In the genomic region with DNA sequence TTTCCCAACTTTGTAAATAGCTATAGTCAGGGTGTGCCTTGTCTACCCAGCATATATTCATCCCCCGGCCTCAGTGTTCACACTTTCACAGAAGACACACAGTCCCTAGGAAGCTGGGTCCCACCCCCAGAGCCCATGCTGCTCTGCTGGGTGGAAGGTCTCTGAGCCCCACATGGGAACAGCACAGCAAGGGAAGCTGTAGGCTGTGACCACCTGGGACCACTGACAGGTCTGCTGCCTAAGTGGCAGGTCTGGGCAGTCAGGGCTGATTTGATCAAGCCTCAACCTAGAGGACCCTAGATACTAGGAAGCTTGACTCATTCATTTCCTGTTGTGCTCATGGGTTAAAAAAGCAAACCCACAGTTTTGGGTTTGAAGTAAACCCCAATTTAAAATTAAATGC, we compare ENCODE assay signal across 8 cellular contexts. TPM values are rescaled to one million over a fixed set of nuclear protein-coding genes. Genes with fewer than 3 reads are reported as not detected.
DNase-seq lines count a peak whose midpoint lies in the region; ATAC-seq and TF ChIP-seq lines count a peak whose summit lies in the region.

No MANE protein-coding gene starts in this region.

- no peaks in the 10 kb centered on the region for H3K9me3 ChIP-seq in right cardiac atrium (ENCODE audit: control insufficient read depth, low read length)
- peaks cover 2 to 4% of the 10 kb centered on the region in 2 donors for H3K9me3 ChIP-seq in mucosa of rectum (ENCODE audit: control insufficient read depth in 2 of 2, low read length in 2 of 2)
- H3K9me3 ChIP-seq in uterus, result no peaks in the 10 kb centered on the region

- H3K4me3 ChIP-seq in right cardiac atrium (ENCODE audit: low read length) (no peak overlapping the region), mucosa of rectum (ENCODE audit: low read length in 2 of 2) (no peak overlapping the region), uterus (no peak overlapping the region)

- H3K4me3 Mint-ChIP-seq in activated T-cell treated with anti-CD3 and anti-CD28 coated beads, Interleukin-2, amount 50 U/mL, for 72 hours, result peak overlapping the region; percentile 72 to 96

- no peak for DNase-seq in right cardiac atrium
- DNase-seq in left ventricle myocardium superior, result no peak
- DNase-seq in activated T-cell treated with anti-CD3 and anti-CD28 coated beads, Interleukin-2, amount 50 U/mL, for 72 hours, result peak; percentile 64 to 73
- no peak for DNase-seq in uterus
- DNase-seq in GM03348 (ENCODE audit: low spot score), result no peak
- no peak for DNase-seq in NCI-H2107 treated with DMSO at 0.1 percent for 48 hours (lab: John Stamatoyannopoulos, UW; ENCODE audit: unreplicated experiment)

- no peaks in the 10 kb centered on the region for H3K27me3 ChIP-seq in right cardiac atrium (ENCODE audit: control insufficient read depth, insufficient read depth)
- H3K27me3 ChIP-seq in mucosa of rectum (ENCODE audit: control insufficient read depth in 2 of 2, insufficient read depth in 2 of 2, low read length in 2 of 2), result no peaks in the 10 kb centered on the region
- no peaks in the 10 kb centered on the region for H3K27me3 ChIP-seq in uterus

- H3K36me3 ChIP-seq in mucosa of rectum (ENCODE audit: control insufficient read depth in 2 of 2, insufficient read depth in 2 of 2, low read length in 2 of 2) (peaks cover 0 to 6% of the 10 kb centered on the region in 2 donors), uterus (no peaks in the 10 kb centered on the region)

- H3K4me1 ChIP-seq in right cardiac atrium (ENCODE audit: control insufficient read depth, insufficient read depth, low read length) (no peaks in the 10 kb centered on the region), mucosa of rectum (ENCODE audit: control insufficient read depth in 2 of 2, insufficient read depth in 2 of 2, low read length in 2 of 2) (peaks cover 17 to 41% of the 10 kb centered on the region in 2 donors), uterus (no peaks in the 10 kb centered on the region)

- TF ChIP-seq POLR2A in uterus (IDR thresholded peaks at IDR 0.05), result no peak

- peak overlapping the region; percentile 100 for H3K27ac Mint-ChIP-seq in activated T-cell treated with anti-CD3 and anti-CD28 coated beads, Interleukin-2, amount 50 U/mL, for 72 hours

- intact Hi-C loops in right cardiac atrium (cut with DNase I), result no loop called here
- intact Hi-C loops in left ventricle myocardium superior (cut with micrococcal nuclease), result no loop called here
- intact Hi-C loops in uterus (cut with DNase I; ENCODE audit: low total_unique reads), result no loop called here

- TF ChIP-seq CTCF in uterus (IDR thresholded peaks at IDR 0.05), result no peak

- peaks cover 14 to 25% of the 10 kb centered on the region in 2 donors for H3K36me3 Mint-ChIP-seq in activated T-cell treated with anti-CD3 and anti-CD28 coated beads, Interleukin-2, amount 50 U/mL, for 72 hours (ENCODE audit: insufficient read depth in 2 of 2)

- peaks cover 99% of the 10 kb centered on the region for H3K4me1 Mint-ChIP-seq in activated T-cell treated with anti-CD3 and anti-CD28 coated beads, Interleukin-2, amount 50 U/mL, for 72 hours (ENCODE audit: low read depth)

- 40% methylated on average over 1 of the region's 1 CpG for WGBS in right cardiac atrium

- H3K27ac ChIP-seq in right cardiac atrium (ENCODE audit: low read length) (peak overlapping the region; percentile 33), mucosa of rectum (ENCODE audit: low read depth in 2 of 2, low read length in 2 of 2) (peak overlapping the region; percentile 76 to 88), uterus (peak overlapping the region; percentile 48 to 74)

- no peak overlapping the region for H3K9ac ChIP-seq in mucosa of rectum (ENCODE audit: low read depth in 1 of 2, low read length in 2 of 2)

- H3K27me3 Mint-ChIP-seq in activated T-cell treated with anti-CD3 and anti-CD28 coated beads, Interleukin-2, amount 50 U/mL, for 72 hours (ENCODE audit: low read depth), result no peaks in the 10 kb centered on the region

- no peak for ATAC-seq in right cardiac atrium
- ATAC-seq in left ventricle myocardium superior, result no peak
- ATAC-seq in activated T-cell treated with anti-CD3 and anti-CD28 coated beads, Interleukin-2, amount 50 U/mL, for 72 hours (replicated peaks in 1 of 2), result peak; percentile 59 to 63
- ATAC-seq in HG02763 (IDR thresholded peaks at IDR 0.05; ENCODE audit: unreplicated experiment), result no peak

- peaks cover 6 to 8% of the 10 kb centered on the region in 2 donors for H3K9me3 Mint-ChIP-seq in activated T-cell treated with anti-CD3 and anti-CD28 coated beads, Interleukin-2, amount 50 U/mL, for 72 hours

RNA-seq across cellular contexts. Expression of a gene that starts 16.8 kb away (rescaled TPM):
- total RNA-seq in right cardiac atrium (10 to 100 TPM in 3 of 4 donors, 1 to 10 TPM in 1; 8.3 to 18.5 (median 11.6) TPM), left ventricle myocardium superior (6.0 TPM), uterus (10 to 100 TPM in 3 of 4 donors, 1 to 10 TPM in 1; 6.8 to 45.9 (median 11.1) TPM)
- 3.1 TPM for polyA plus RNA-seq in right cardiac atrium
- total RNA-seq in activated T-cell treated with anti-CD3 and anti-CD28 coated beads, Interleukin-2, amount 50 U/mL, for 72 hours, result 100 to 1,000 TPM in 1 of 2 donors, 10 to 100 TPM in 1; 79.6 to 123 TPM

Comparison
In these comparisons a context has a peak if more than half of its experiments do, and no peak if none do; other contexts are left out.
1. ATAC-seq: peak in activated T-cell treated with anti-CD3 and anti-CD28 coated beads, Interleukin-2, amount 50 U/mL, for 72 hours (2 of 2); none in right cardiac atrium (0 of 2), left ventricle myocardium superior (single experiment) and HG02763 (single experiment).
2. DNase-seq: peak in activated T-cell treated with anti-CD3 and anti-CD28 coated beads, Interleukin-2, amount 50 U/mL, for 72 hours (2 of 2); none in right cardiac atrium (0 of 3), left ventricle myocardium superior (single experiment), uterus (0 of 2), GM03348 (single experiment) and NCI-H2107 treated with DMSO at 0.1 percent for 48 hours (single experiment).
3. Peak in every context shown above with its lines, with median percentiles within 50 percentile points of each other: H3K27ac ChIP-seq.